Comparison of ENCODE assay signal across 27 cellular contexts in genomic region chr17:74490716-74491115, GRCh38. TPM values are rescaled to one million over a fixed set of nuclear protein-coding genes. Genes with fewer than 3 reads are reported as not detected.
"Had no signal": no experiment of that assay in that cellular context is flagged by ENCODE, and none has a peak within 500 bp of the region (broad histone marks: within the 10 kb centered on the region; RNA-seq: fewer than 3 reads in every experiment).

No MANE protein-coding gene starts in this region.

- H3K27me3 Mint-ChIP-seq: activated naive CD8-positive, alpha-beta T cell treated with anti-CD3 and anti-CD28 coated beads for 36 hours; memory B cell had no signal

- H3K9me3 Mint-ChIP-seq: stimulated activated effector memory CD8-positive, alpha-beta T cell treated with anti-CD3 and anti-CD28 coated beads, Interleukin-12 subunit alpha, Interleukin-12 subunit beta, amount 100 ng/mL, for 72 hours had no signal

- H3K36me3 Mint-ChIP-seq: naive B cell had no signal

- H3K27ac Mint-ChIP-seq: activated naive CD8-positive, alpha-beta T cell treated with anti-CD3 and anti-CD28 coated beads for 36 hours; activated T-helper 1 cell treated with anti-CD3 and anti-CD28 coated beads, Interleukin-12 subunit alpha, Interleukin-12 subunit beta, Interleukin-2, Interleukin-4 antibody, amounts not matched to agents 30 ng/mL and 10 ng/mL and 1 ng/mL, durations not matched to agents 14 hours and 24 hours and 36 hours; memory B cell; T-helper 2 cell treated with Interferon-gamma antibody and Interleukin-4, amounts not matched to agents 5 μg/mL and 100 μg/mL, for 36 hours had no signal

- H3K27me3 ChIP-seq: dorsolateral prefrontal cortex, neutrophil, pancreas, right lobe of liver, thyroid gland had no signal

- H3K4me3 Mint-ChIP-seq: activated naive CD8-positive, alpha-beta T cell treated with anti-CD3 and anti-CD28 coated beads for 36 hours; activated T-helper 1 cell treated with anti-CD3 and anti-CD28 coated beads, Interleukin-12 subunit alpha, Interleukin-12 subunit beta, Interleukin-2, Interleukin-4 antibody, amounts not matched to agents 30 ng/mL and 10 ng/mL and 1 ng/mL, durations not matched to agents 14 hours and 24 hours and 36 hours; memory B cell; naive B cell; T-helper 2 cell treated with Interferon-gamma antibody and Interleukin-4, amounts not matched to agents 5 μg/mL and 100 μg/mL, for 36 hours had no signal

- DNase-seq: activated CD4-positive, alpha-beta T cell treated with anti-CD3 and anti-CD28 coated beads, Interleukin-2, amount 50 U/mL, for 4 hours; activated naive CD4-positive, alpha-beta T cell; activated naive CD8-positive, alpha-beta T cell treated with anti-CD3 and anti-CD28 coated beads for 36 hours; activated T-cell treated with anti-CD3 and anti-CD28 coated beads for 4 hours; amniotic stem cell; hypothalamus; kidney; left lung; mucosa of descending colon; naive B cell; pancreas; small intestine; stimulated activated CD4-positive, alpha-beta T cell treated with anti-CD3 and anti-CD28 coated beads, Interleukin-4, amount 100 ng/mL, for 1 hour; thyroid gland had no signal

- H3K4me1 ChIP-seq: pancreas, right lobe of liver, thyroid gland had no signal

- H3K4me1 Mint-ChIP-seq: activated naive CD8-positive, alpha-beta T cell treated with anti-CD3 and anti-CD28 coated beads for 36 hours; memory B cell; naive B cell had no signal

- ATAC-seq: left lung; mucosa of descending colon; pancreas; right lobe of liver; stimulated activated effector memory CD8-positive, alpha-beta T cell treated with anti-CD3 and anti-CD28 coated beads, Interleukin-12 subunit alpha, Interleukin-12 subunit beta, amount 100 ng/mL, for 72 hours had no signal

- H3K9me3 ChIP-seq: left lung, mucosa of descending colon, neutrophil, pancreas, right lobe of liver, thyroid gland had no signal

- H3K27ac ChIP-seq: dorsolateral prefrontal cortex, left lung, neutrophil, pancreas, right lobe of liver, thyroid gland had no signal

- H3K4me3 ChIP-seq: dorsolateral prefrontal cortex, left lung, mucosa of descending colon, pancreas, right lobe of liver, thyroid gland had no signal

- H3K36me3 ChIP-seq: pancreas, right lobe of liver, thyroid gland had no signal

- FAIRE-seq: frontal cortex, kidney, pancreas, small intestine, TTC549 had no signal

RNA-seq across cellular contexts. Expression of gene CD300A, which starts 24.3 kb away (rescaled TPM):
- total RNA-seq: chondrocyte, epithelial cell of proximal tubule had no signal

RNA-seq across cellular contexts. Expression of gene CD300LB, which starts 40.6 kb away (rescaled TPM):
- total RNA-seq: activated CD8-positive, alpha-beta memory T cell treated with anti-CD3 and anti-CD28 coated beads for 36 hours; activated naive CD8-positive, alpha-beta T cell treated with anti-CD3 and anti-CD28 coated beads for 36 hours; activated T-helper 1 cell treated with anti-CD3 and anti-CD28 coated beads, Interleukin-12 subunit alpha, Interleukin-12 subunit beta, Interleukin-2, Interleukin-4 antibody, amounts not matched to agents 30 ng/mL and 10 ng/mL and 1 ng/mL, durations not matched to agents 14 hours and 24 hours and 36 hours; chondrocyte; epithelial cell of proximal tubule; frontal cortex; thyroid gland; urinary bladder had no signal

RNA-seq across cellular contexts. Expression of gene CD300C, which starts 55.2 kb away (rescaled TPM):
- total RNA-seq: activated CD8-positive, alpha-beta memory T cell treated with anti-CD3 and anti-CD28 coated beads for 36 hours; activated naive CD8-positive, alpha-beta T cell treated with anti-CD3 and anti-CD28 coated beads for 36 hours; chondrocyte; frontal cortex had no signal

RNA-seq across cellular contexts. Expression of gene GPRC5C, which starts 58.8 kb away (rescaled TPM):
- total RNA-seq: activated T-helper 1 cell treated with anti-CD3 and anti-CD28 coated beads, Interleukin-12 subunit alpha, Interleukin-12 subunit beta, Interleukin-2, Interleukin-4 antibody, amounts not matched to agents 30 ng/mL and 10 ng/mL and 1 ng/mL, durations not matched to agents 14 hours and 24 hours and 36 hours had no signal
